ENCODE assay signal across 9 cellular contexts in the genomic region with DNA sequence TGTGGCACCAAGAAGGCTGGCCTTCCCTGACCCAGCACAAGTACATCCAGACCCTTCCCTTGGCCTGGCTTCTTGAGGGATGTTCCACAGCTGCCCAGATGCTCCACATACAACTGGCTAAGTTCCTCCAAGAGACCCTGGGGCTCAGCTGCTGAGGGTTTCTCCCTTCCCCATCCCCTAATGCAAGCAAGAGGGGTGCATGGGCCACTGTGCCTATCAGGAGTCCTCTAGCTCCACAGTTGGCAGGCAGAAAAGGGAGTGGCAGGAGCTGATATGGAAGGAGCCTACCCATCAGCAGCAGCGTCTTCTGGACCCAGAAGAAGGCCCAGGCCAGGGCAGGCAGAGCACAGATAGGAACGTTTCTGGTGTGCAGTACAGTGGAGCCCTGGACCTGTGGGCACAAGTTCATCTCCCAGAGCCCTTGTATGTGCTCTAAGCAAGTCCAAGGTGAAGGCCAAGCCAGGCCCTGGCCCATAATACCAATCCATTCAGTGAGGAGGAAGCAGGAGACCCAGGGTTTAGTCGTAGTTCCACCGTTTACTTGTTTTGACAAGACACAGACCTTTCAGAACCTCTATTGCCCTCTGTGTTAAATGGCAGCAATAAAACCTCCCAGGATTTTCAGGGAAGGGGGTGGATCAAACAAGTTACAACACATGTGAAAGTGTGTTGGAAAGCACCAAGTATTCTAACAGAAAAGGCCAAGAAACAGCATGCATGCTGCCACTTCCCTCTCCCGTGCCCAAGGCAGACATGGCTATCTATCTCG. TPM values are rescaled to one million over a fixed set of nuclear protein-coding genes. Genes with fewer than 3 reads are reported as not detected.
DNase-seq lines count a peak whose midpoint lies in the region; ATAC-seq and TF ChIP-seq lines count a peak whose summit lies in the region.
"Had no signal": no experiment of that assay in that cellular context is flagged by ENCODE, and none has a peak within 500 bp of the region (broad histone marks: within the 10 kb centered on the region; RNA-seq: fewer than 3 reads in every experiment).

No MANE protein-coding gene starts in this region.

- peak overlapping the region; percentile 99 to 100 for H3K27ac Mint-ChIP-seq in T-cell

- ATAC-seq in DND-41 (ENCODE audit: insufficient read depth, low read depth) (no peak), T-cell (replicated peaks in 1 of 4) (no peak)

- peak overlapping the region; percentile 21 for H2AFZ ChIP-seq in DND-41 (ENCODE audit: low read depth, low read length)

- no peaks in the 10 kb centered on the region for H3K27me3 Mint-ChIP-seq in T-cell

- CTCF ChIA-PET in T-cell (lab: Charles Lee): interaction anchor here in 1 of 2 donors (0.5 kb wide), 1 partner anchor 508 kb away, joined by 3 read pairs; no protein-coding TSS in a partner anchor

- H3K4me1 Mint-ChIP-seq in T-cell: peaks cover 89 to 97% (median 97%) of the 10 kb centered on the region in 3 donors

- WGBS in esophagus squamous epithelium, 2 donors: 14 to 49% methylated on average over 5 to 6 of the region's 6 CpGs
- WGBS in prostate gland: 40% methylated on average over 6 of the region's 6 CpGs

- peak overlapping the region; percentile 54; the same call in 1 of the 2 replicates for H3K4me2 ChIP-seq in DND-41 (ENCODE audit: insufficient read depth, low read length)

- H4K20me1 ChIP-seq in DND-41 (ENCODE audit: insufficient read depth, low read length): no peaks in the 10 kb centered on the region

- H3K27ac ChIP-seq in DND-41 (ENCODE audit: low read length) (peak overlapping the region; percentile 95), esophagus squamous epithelium (peak overlapping the region; percentile 72 to 91 (median 86)), prostate gland (peak overlapping the region; percentile 50 to 57)

- H3K36me3 ChIP-seq in DND-41 (ENCODE audit: insufficient read depth, low read length) (peaks cover 8% of the 10 kb centered on the region; the same call in 1 of the 2 replicates), esophagus squamous epithelium (peaks cover 14 to 27% (median 15%) of the 10 kb centered on the region in 3 donors), prostate gland (no peaks in the 10 kb centered on the region)

- POLR2A ChIA-PET in T-cell (lab: Charles Lee): no interaction called here

- peaks cover 67% of the 10 kb centered on the region for H3K4me1 ChIP-seq in DND-41 (ENCODE audit: insufficient read depth, low read length)
- peaks cover 42 to 97% (median 66%) of the 10 kb centered on the region in 3 donors for H3K4me1 ChIP-seq in esophagus squamous epithelium
- H3K4me1 ChIP-seq in prostate gland (replicated peaks): no peaks in the 10 kb centered on the region

- intact Hi-C loops in esophagus squamous epithelium (cut with DNase I): no loop called here
- intact Hi-C loops in prostate gland (cut with DNase I): no loop called here

- no peak for TF ChIP-seq CTCF in DND-41 (IDR thresholded peaks at IDR 0.05; ENCODE audit: borderline replicate concordance, extremely low read depth, low read length, poor library complexity, severe bottlenecking)
- TF ChIP-seq CTCF in esophagus squamous epithelium (IDR thresholded peaks at IDR 0.05): no peak
- no peak for TF ChIP-seq CTCF in prostate gland (IDR thresholded peaks at IDR 0.05)
- no peak for TF ChIP-seq CTCF in GM13977 (IDR thresholded peaks at IDR 0.05; ENCODE audit: extremely low read depth, insufficient read depth, missing control alignments)

- in situ Hi-C loops in GM13977 (cut with MboI; ENCODE audit: low pct_unique_long_range_greater_than_20kb, low sequenced_read_pairs, unreplicated experiment): no loop called here

- peak overlapping the region; percentile 58 for H3K9ac ChIP-seq in DND-41 (ENCODE audit: low read depth, low read length)

- TF ChIP-seq POLR2A in esophagus squamous epithelium (IDR thresholded peaks at IDR 0.05): no peak
- no peak for TF ChIP-seq POLR2A in prostate gland (IDR thresholded peaks at IDR 0.05)

- peak overlapping the region; percentile 21 to 80 (median 24) for H3K4me3 Mint-ChIP-seq in T-cell

- H3K36me3 Mint-ChIP-seq in T-cell: peaks cover 12% of the 10 kb centered on the region

- peak overlapping the region in 1 of 2 experiments; percentile 23; a peak in 1 of 4 replicates for H3K4me3 ChIP-seq in DND-41 (ENCODE audit: low read depth in 1 of 2, low read length in 2 of 2)
- H3K4me3 ChIP-seq in esophagus squamous epithelium: no peak overlapping the region
- H3K4me3 ChIP-seq in prostate gland: no peak overlapping the region

- H3K79me2 ChIP-seq in DND-41 (ENCODE audit: insufficient read depth, low read length): no peaks in the 10 kb centered on the region

- DNase-seq in DND-41 (peak; percentile 25), T-cell (no peak), esophagus squamous epithelium (lab: John Stamatoyannopoulos, UW) (no peak), prostate gland (ENCODE audit: low spot score) (no peak), KG1 (lab: John Stamatoyannopoulos, UW) (no peak), midbrain (lab: John Stamatoyannopoulos, UW) (no peak), NCI-H69 (lab: John Stamatoyannopoulos, UW) (no peak), GM13977 (ENCODE audit: low spot score) (no peak)
- DNase-seq: NCI-H748 treated with DMSO at 0.1 percent for 48 hours had no signal

- H3K9me3 ChIP-seq in DND-41 (ENCODE audit: insufficient read depth, low read length, severe bottlenecking): no peaks in the 10 kb centered on the region
- H3K9me3 ChIP-seq in esophagus squamous epithelium: no peaks in the 10 kb centered on the region
- no peaks in the 10 kb centered on the region for H3K9me3 ChIP-seq in prostate gland

- H3K27me3 ChIP-seq in DND-41 (ENCODE audit: insufficient read depth, low read length, poor library complexity): no peaks in the 10 kb centered on the region
- no peaks in the 10 kb centered on the region for H3K27me3 ChIP-seq in esophagus squamous epithelium
- no peaks in the 10 kb centered on the region for H3K27me3 ChIP-seq in prostate gland (replicated peaks; ENCODE audit: insufficient read depth)

- H3K9me3 Mint-ChIP-seq in T-cell: no peaks in the 10 kb centered on the region

RNA-seq across cellular contexts. Expression of a gene that starts 26.1 kb away (rescaled TPM):
- total RNA-seq in T-cell (100 to 1,000 TPM in 2 of 5 donors, 10 to 100 TPM in 3; 81.4 to 134 (median 98.3) TPM), esophagus squamous epithelium (10 to 100 TPM; 34.1 to 51.7 (median 44.8) TPM), prostate gland (10 to 100 TPM; 23.1 to 40.2 TPM)

RNA-seq across cellular contexts. Expression of a gene that starts 27.6 kb away (rescaled TPM):
- under 1 TPM; 0.15 to 0.45 (median 0.16) TPM for total RNA-seq in T-cell
- under 1 TPM in 2 of 4 donors, not detected in 2; under 0.01 to 0.15 TPM for total RNA-seq in esophagus squamous epithelium
- under 1 TPM in 1 of 2 donors, not detected in 1; 0.11 TPM for total RNA-seq in prostate gland
